In the genomic region with DNA sequence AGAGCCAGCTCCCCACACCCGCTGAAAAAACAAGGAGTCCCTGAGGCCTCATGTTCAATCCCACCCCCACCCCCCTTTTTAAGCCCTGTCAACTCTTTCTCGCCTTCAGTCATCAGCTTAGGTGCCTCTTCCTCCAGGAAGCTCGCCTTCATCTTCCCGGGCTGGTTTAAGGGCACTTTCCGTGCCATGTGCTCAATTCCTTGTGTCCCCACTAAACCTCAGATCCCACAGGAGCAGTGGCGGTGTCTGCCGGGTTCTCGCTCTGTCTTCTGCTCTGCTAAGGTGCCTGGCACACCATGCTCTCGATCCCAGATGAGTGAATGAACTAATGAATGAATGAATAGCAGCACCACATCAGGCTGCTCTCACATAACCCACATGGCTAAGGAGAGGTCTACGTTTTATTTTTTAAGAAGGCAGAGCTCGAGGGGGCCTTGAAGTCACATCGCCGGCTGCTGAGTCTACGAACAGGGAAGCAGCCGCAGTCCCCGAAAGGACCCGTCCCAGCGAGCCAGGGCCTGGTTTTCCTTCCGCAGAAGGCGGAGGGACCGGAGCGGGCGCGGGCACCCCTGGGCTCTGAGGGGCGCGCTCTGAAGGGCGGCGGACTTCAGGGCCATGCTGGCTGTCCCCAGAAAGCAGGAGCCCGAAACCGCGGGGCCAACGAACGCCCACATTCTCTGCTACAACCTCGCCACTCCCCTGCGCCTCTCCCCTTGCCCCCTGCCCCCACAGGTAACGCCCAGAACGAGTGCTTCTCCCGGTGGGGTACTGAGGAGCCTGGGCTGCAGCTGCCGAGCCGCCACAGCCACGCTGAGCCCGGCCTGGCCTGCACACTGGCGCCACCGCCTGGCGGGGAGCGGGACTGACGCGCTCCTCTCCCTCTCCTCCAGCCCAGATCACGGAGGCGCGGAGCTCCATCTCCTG, we compare ENCODE assay signal across 8 cellular contexts.
DNase-seq lines count a peak whose midpoint lies in the region; ATAC-seq and TF ChIP-seq lines count a peak whose summit lies in the region.

No MANE protein-coding gene starts in this region.

- no peaks in the 10 kb centered on the region for H3K9me3 ChIP-seq in lower lobe of right lung

- peaks cover 5% of the 10 kb centered on the region for H3K4me1 Mint-ChIP-seq in activated CD4-positive, alpha-beta T cell treated with anti-CD3 and anti-CD28 coated beads, Interleukin-2, amount 10 ng/mL, durations not matched to agents 24 days and 14 days

- no peaks in the 10 kb centered on the region for H3K36me3 Mint-ChIP-seq in activated CD4-positive, alpha-beta T cell treated with anti-CD3 and anti-CD28 coated beads, Interleukin-2, amount 10 ng/mL, durations not matched to agents 24 days and 14 days (ENCODE audit: low read depth)

- intact Hi-C loops in activated CD4-positive, alpha-beta T cell treated with anti-CD3 and anti-CD28 coated beads, Interleukin-2, amount 10 ng/mL, durations not matched to agents 24 days and 14 days (cut with micrococcal nuclease), result loop anchor here (5.0 kb wide), 1 partner anchor 539 kb away; no protein-coding TSS in a partner anchor
- intact Hi-C loops in lower lobe of right lung (cut with DNase I), result no loop called here

- peaks cover 30% of the 10 kb centered on the region for H3K27me3 ChIP-seq in lower lobe of right lung (ENCODE audit: low read depth)

- TF ChIP-seq CTCF in lower lobe of right lung (IDR thresholded peaks at IDR 0.05), result peak; percentile 97

- H3K27ac ChIP-seq in lower lobe of right lung, result no peak overlapping the region

- peak overlapping the region; percentile 50 for H3K4me3 ChIP-seq in lower lobe of right lung

- peaks cover 10% of the 10 kb centered on the region for H3K4me1 ChIP-seq in lower lobe of right lung

- peak; percentile 33 for DNase-seq in A172 (ENCODE audit: low spot score)
- peak; percentile 41 for DNase-seq in NCI-H2171 treated with DMSO at 0.1 percent for 48 hours (lab: John Stamatoyannopoulos, UW)
- DNase-seq in activated CD4-positive, alpha-beta T cell treated with anti-CD3 and anti-CD28 coated beads, Interleukin-2, amount 10 ng/mL, durations not matched to agents 24 days and 14 days, result peak; percentile 93
- DNase-seq in dermis microvascular lymphatic vessel endothelial cell (ENCODE audit: low read depth in 2 of 2), result peak; percentile 5 to 62
- peak; percentile 82 for DNase-seq in lower lobe of right lung
- peak; percentile 59 to 79 for DNase-seq in stimulated activated CD4-positive, alpha-beta T cell treated with anti-CD3 and anti-CD28 coated beads, Interleukin-4, amount 100 ng/mL, for 48 hours (ENCODE audit: low read depth in 2 of 2)

- peak overlapping the region; percentile 61 for H3K4me3 Mint-ChIP-seq in activated CD4-positive, alpha-beta T cell treated with anti-CD3 and anti-CD28 coated beads, Interleukin-2, amount 10 ng/mL, durations not matched to agents 24 days and 14 days

- H3K36me3 ChIP-seq in lower lobe of right lung, result no peaks in the 10 kb centered on the region

- no peak overlapping the region for H3K27ac Mint-ChIP-seq in activated CD4-positive, alpha-beta T cell treated with anti-CD3 and anti-CD28 coated beads, Interleukin-2, amount 10 ng/mL, durations not matched to agents 24 days and 14 days

- H3K9me3 Mint-ChIP-seq in activated CD4-positive, alpha-beta T cell treated with anti-CD3 and anti-CD28 coated beads, Interleukin-2, amount 10 ng/mL, durations not matched to agents 24 days and 14 days, result no peaks in the 10 kb centered on the region

- ATAC-seq in GM18517 (IDR thresholded peaks at IDR 0.05; ENCODE audit: unreplicated experiment) (peak; percentile 75), HG03025 (IDR thresholded peaks at IDR 0.05; ENCODE audit: low FRiP score, unreplicated experiment) (peak; percentile 83), lower lobe of right lung (peak; percentile 96 to 97)

- H3K27me3 Mint-ChIP-seq in activated CD4-positive, alpha-beta T cell treated with anti-CD3 and anti-CD28 coated beads, Interleukin-2, amount 10 ng/mL, durations not matched to agents 24 days and 14 days, result peaks cover 34% of the 10 kb centered on the region

Comparison
In these comparisons a context has a peak if more than half of its experiments do, and no peak if none do; other contexts are left out.
1. DNase-seq: peak in every context shown above with its lines; median percentile 93 in activated CD4-positive, alpha-beta T cell treated with anti-CD3 and anti-CD28 coated beads, Interleukin-2, amount 10 ng/mL, durations not matched to agents 24 days and 14 days; 82 in lower lobe of right lung; 69 in stimulated activated CD4-positive, alpha-beta T cell treated with anti-CD3 and anti-CD28 coated beads, Interleukin-4, amount 100 ng/mL, for 48 hours; 41 in NCI-H2171 treated with DMSO at 0.1 percent for 48 hours; 34 in dermis microvascular lymphatic vessel endothelial cell; 33 in A172.